1 cellular context compared by ENCODE assay signal in genomic region chr1:68279846-68280245, GRCh38.
TF ChIP-seq lines count a peak whose summit lies in the region.

No MANE protein-coding gene starts in this region.

TF ChIP-seq in HCT116, 20 proteins besides CTCF, POLR2A, EP300 and RAD21 (continued from another document):
- TF ChIP-seq, protein P1, sequence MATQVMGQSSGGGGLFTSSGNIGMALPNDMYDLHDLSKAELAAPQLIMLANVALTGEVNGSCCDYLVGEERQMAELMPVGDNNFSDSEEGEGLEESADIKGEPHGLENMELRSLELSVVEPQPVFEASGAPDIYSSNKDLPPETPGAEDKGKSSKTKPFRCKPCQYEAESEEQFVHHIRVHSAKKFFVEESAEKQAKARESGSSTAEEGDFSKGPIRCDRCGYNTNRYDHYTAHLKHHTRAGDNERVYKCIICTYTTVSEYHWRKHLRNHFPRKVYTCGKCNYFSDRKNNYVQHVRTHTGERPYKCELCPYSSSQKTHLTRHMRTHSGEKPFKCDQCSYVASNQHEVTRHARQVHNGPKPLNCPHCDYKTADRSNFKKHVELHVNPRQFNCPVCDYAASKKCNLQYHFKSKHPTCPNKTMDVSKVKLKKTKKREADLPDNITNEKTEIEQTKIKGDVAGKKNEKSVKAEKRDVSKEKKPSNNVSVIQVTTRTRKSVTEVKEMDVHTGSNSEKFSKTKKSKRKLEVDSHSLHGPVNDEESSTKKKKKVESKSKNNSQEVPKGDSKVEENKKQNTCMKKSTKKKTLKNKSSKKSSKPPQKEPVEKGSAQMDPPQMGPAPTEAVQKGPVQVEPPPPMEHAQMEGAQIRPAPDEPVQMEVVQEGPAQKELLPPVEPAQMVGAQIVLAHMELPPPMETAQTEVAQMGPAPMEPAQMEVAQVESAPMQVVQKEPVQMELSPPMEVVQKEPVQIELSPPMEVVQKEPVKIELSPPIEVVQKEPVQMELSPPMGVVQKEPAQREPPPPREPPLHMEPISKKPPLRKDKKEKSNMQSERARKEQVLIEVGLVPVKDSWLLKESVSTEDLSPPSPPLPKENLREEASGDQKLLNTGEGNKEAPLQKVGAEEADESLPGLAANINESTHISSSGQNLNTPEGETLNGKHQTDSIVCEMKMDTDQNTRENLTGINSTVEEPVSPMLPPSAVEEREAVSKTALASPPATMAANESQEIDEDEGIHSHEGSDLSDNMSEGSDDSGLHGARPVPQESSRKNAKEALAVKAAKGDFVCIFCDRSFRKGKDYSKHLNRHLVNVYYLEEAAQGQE (IDR thresholded peaks at IDR 0.05; ENCODE audit: low read depth), result no peak
- TF ChIP-seq ZFX (IDR thresholded peaks at IDR 0.05), result no peak
- TF ChIP-seq ELF1 (IDR thresholded peaks at IDR 0.05; ENCODE audit: borderline replicate concordance, low read depth), result no peak
- TF ChIP-seq FOSL1 (IDR thresholded peaks at IDR 0.05; ENCODE audit: low read depth), result no peak
- no peak for TF ChIP-seq EZH2 (IDR thresholded peaks at IDR 0.05)
